8 cellular contexts compared by ENCODE assay signal in the genomic region with DNA sequence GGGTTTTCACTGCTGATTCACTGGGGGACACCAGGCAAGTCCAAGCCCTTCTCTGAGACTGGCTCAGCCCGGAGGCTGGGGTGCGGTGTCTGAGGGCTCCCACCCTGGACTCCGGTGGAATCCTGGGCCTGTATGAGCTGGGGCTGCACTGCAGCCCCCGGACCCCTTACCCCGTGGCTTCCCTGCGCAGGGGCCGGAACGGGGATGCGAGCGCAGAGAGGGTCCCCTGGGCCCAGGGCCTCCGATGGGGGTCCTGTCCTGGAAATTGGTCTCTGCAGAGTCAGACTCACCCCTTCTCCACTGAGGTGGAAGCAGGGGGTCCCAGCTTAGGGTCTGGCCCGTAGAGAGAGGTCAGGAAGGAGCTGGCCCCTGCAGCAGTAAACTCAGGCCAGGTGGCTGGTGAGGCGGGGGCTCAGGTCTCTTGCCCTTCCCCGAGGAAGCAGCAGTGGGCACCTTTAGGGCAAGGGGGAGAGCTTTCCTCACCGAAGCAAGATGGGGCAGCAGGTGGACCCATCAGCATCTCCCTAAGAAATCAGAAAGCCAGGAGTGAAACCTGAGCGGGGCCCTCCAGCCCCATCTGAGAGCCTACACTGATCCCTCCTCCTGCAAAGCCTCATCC. TPM values are rescaled to one million over a fixed set of nuclear protein-coding genes. Genes with fewer than 3 reads are reported as not detected.
A peak's percentile ranks its signal among the peaks of the same experiment; 100 is the strongest.
DNase-seq lines count a peak whose midpoint lies in the region; ATAC-seq, FAIRE-seq and TF ChIP-seq lines count a peak whose summit lies in the region.

No MANE protein-coding gene starts in this region.

- H3K36me3 ChIP-seq in CD8-positive, alpha-beta memory T cell (ENCODE audit: insufficient read depth, low read length): no peaks in the 10 kb centered on the region
- H3K36me3 ChIP-seq in RWPE2 (ENCODE audit: low read depth) (no peaks in the 10 kb centered on the region), pancreas (no peaks in the 10 kb centered on the region)

- H3K9me3 Mint-ChIP-seq in CD8-positive, alpha-beta memory T cell: no peaks in the 10 kb centered on the region

- H3K27me3 Mint-ChIP-seq in CD8-positive, alpha-beta memory T cell: peaks cover 8 to 11% of the 10 kb centered on the region in 2 donors

- ATAC-seq in RWPE2 (ENCODE audit: low read depth) (no peak), pancreas (no peak), HG02884 (IDR thresholded peaks at IDR 0.05; ENCODE audit: unreplicated experiment) (no peak), HG02981 (IDR thresholded peaks at IDR 0.05; ENCODE audit: unreplicated experiment) (no peak)

- H3K4me1 ChIP-seq in CD8-positive, alpha-beta memory T cell (ENCODE audit: insufficient read depth, low read length): peaks cover 11% of the 10 kb centered on the region
- H3K4me1 ChIP-seq in RWPE2 (ENCODE audit: insufficient read depth, poor library complexity, severe bottlenecking) (no peaks in the 10 kb centered on the region), pancreas (peaks cover 9 to 20% (median 19%) of the 10 kb centered on the region in 3 donors)

- TF ChIP-seq CTCF in RWPE2 (IDR thresholded peaks at IDR 0.05; ENCODE audit: poor library complexity, severe bottlenecking): no peak
- TF ChIP-seq CTCF in epithelial cell of esophagus (IDR thresholded peaks at IDR 0.05; ENCODE audit: insufficient read depth, low read depth, low read length, missing control alignments): no peak
- no peak for TF ChIP-seq CTCF in pancreas (IDR thresholded peaks at IDR 0.05)

- H3K9me3 ChIP-seq in CD8-positive, alpha-beta memory T cell (ENCODE audit: low read length): no peaks in the 10 kb centered on the region
- H3K9me3 ChIP-seq in RWPE2 (ENCODE audit: severe bottlenecking) (no peaks in the 10 kb centered on the region), pancreas (no peaks in the 10 kb centered on the region)

- FAIRE-seq in pancreas (lab: Jason Lieb, UNC): no peak

- CTCF ChIA-PET in CD8-positive, alpha-beta memory T cell (lab: Charles Lee): interaction anchor here (0.8 to 4.8 kb wide), 17 partner anchors 8 to 252 kb away, joined by 3 to 94 read pairs (median 3); no protein-coding TSS in a partner anchor

- H3K27me3 ChIP-seq in CD8-positive, alpha-beta memory T cell (ENCODE audit: insufficient read depth, low read length, poor library complexity, severe bottlenecking): no peaks in the 10 kb centered on the region
- no peaks in the 10 kb centered on the region for H3K27me3 ChIP-seq in RWPE2 (ENCODE audit: insufficient read depth, poor library complexity, severe bottlenecking)
- H3K27me3 ChIP-seq in pancreas: no peaks in the 10 kb centered on the region

- no peak overlapping the region for H3K27ac ChIP-seq in CD8-positive, alpha-beta memory T cell (ENCODE audit: low read depth, low read length)
- H3K27ac ChIP-seq in RWPE2 (ENCODE audit: poor library complexity, severe bottlenecking) (peak overlapping the region; percentile 86), pancreas (peak overlapping the region in 3 of 4 donors; percentile 84 to 91 (median 87))

- POLR2A ChIA-PET in CD8-positive, alpha-beta memory T cell (lab: Charles Lee): interaction anchor here (0.6 to 1.2 kb wide), 2 partner anchors 32 to 1049 kb away, joined by 4 to 8 read pairs; a partner anchor contains a TSS

- no peaks in the 10 kb centered on the region for H3K36me3 Mint-ChIP-seq in CD8-positive, alpha-beta memory T cell

- H3K27ac Mint-ChIP-seq in CD8-positive, alpha-beta memory T cell: peak overlapping the region in 1 of 8 donors; percentile 52

- 68 to 71% methylated on average over 16 of the region's 16 CpGs for WGBS in pancreas, 2 donors

- H3K4me3 Mint-ChIP-seq in CD8-positive, alpha-beta memory T cell: peak overlapping the region; percentile 78 to 87 (median 83)

- peaks cover 0 to 15% (median 1%) of the 10 kb centered on the region in 3 donors for H3K4me1 Mint-ChIP-seq in CD8-positive, alpha-beta memory T cell

- intact Hi-C loops in pancreas (cut with DNase I): loop anchor here in 2 of 3 donors (10.0 kb wide), 2 partner anchors 199 to 459 kb away; a partner anchor contains a TSS

- peak overlapping the region; percentile 73 for H3K4me3 ChIP-seq in CD8-positive, alpha-beta memory T cell (ENCODE audit: low read length)
- H3K4me3 ChIP-seq in RWPE2 (ENCODE audit: severe bottlenecking): peak overlapping the region; percentile 99
- peak overlapping the region; percentile 68 for H3K4me3 ChIP-seq in epithelial cell of esophagus (ENCODE audit: low read length)
- peak overlapping the region in 3 of 4 donors; percentile 68 to 80 (median 74) for H3K4me3 ChIP-seq in pancreas

- DNase-seq in CD8-positive, alpha-beta memory T cell: no peak
- no peak for DNase-seq in RWPE2 (ENCODE audit: low spot score)
- no peak for DNase-seq in epithelial cell of esophagus (ENCODE audit: low read depth)
- DNase-seq in pancreas: peak in 1 of 6 donors; percentile 84
- DNase-seq in NCI-H526 treated with DMSO at 0.1 percent for 48 hours (lab: John Stamatoyannopoulos, UW): no peak
- DNase-seq in DMS153 (lab: John Stamatoyannopoulos, UW): no peak

RNA-seq across cellular contexts. Expression of a gene that starts 1.6 kb away (rescaled TPM):
- 1 to 10 TPM; 6.0 to 7.6 TPM for total RNA-seq in CD8-positive, alpha-beta memory T cell
- polyA plus RNA-seq in CD8-positive, alpha-beta memory T cell: 1.1 TPM
- total RNA-seq in pancreas: 10 to 100 TPM; 25.7 to 41.0 (median 34.4) TPM
- polyA plus RNA-seq in pancreas: 10 to 100 TPM; 20.5 to 35.1 TPM

RNA-seq across cellular contexts. Expression of a gene that starts 31.5 kb away (rescaled TPM):
- total RNA-seq in CD8-positive, alpha-beta memory T cell: 10 to 100 TPM; 15.4 TPM
- polyA plus RNA-seq in CD8-positive, alpha-beta memory T cell: 26.2 TPM
- total RNA-seq in pancreas: 10 to 100 TPM in 1 of 6 donors, 1 to 10 TPM in 5; 6.0 to 12.5 (median 7.3) TPM
- 1 to 10 TPM; 4.8 to 9.8 TPM for polyA plus RNA-seq in pancreas
